In genomic region chr10:130741901-130742625, GRCh38 we compare ENCODE assay signal across 22 cellular contexts.
"Had no signal": no experiment of that assay in that cellular context is flagged by ENCODE, and none has a peak within 500 bp of the region (broad histone marks: within the 10 kb centered on the region; RNA-seq: fewer than 3 reads in every experiment).

No MANE protein-coding gene starts in this region.

- H3K27ac Mint-ChIP-seq: activated B cell treated with CpG ODN at 0.5 μM for 24 hours; activated CD4-positive, alpha-beta memory T cell treated with anti-CD3 and anti-CD28 coated beads for 36 hours; activated CD4-positive, alpha-beta T cell treated with anti-CD3 and anti-CD28 coated beads, Interleukin-2, amount 10 ng/mL, durations not matched to agents 7 days and 5 days; activated naive CD8-positive, alpha-beta T cell treated with anti-CD3 and anti-CD28 coated beads, Interleukin-2, amount 10 ng/mL, durations not matched to agents 7 days and 5 days; T-cell had no signal

- H3K36me3 Mint-ChIP-seq: activated CD4-positive, alpha-beta memory T cell treated with anti-CD3 and anti-CD28 coated beads for 36 hours; activated naive CD8-positive, alpha-beta T cell treated with anti-CD3 and anti-CD28 coated beads, Interleukin-2, amount 10 ng/mL, durations not matched to agents 7 days and 5 days; IgD-negative memory B cell; T-cell had no signal

- H3K36me3 ChIP-seq: adrenal gland had no signal

- H3K27ac ChIP-seq: adrenal gland, SK-N-MC had no signal

- H3K27me3 ChIP-seq: adrenal gland had no signal

- DNase-seq: activated B cell treated with CpG ODN at 0.5 μM for 24 hours; activated CD4-positive, alpha-beta memory T cell treated with anti-CD3 and anti-CD28 coated beads for 36 hours; activated CD4-positive, alpha-beta T cell treated with anti-CD3 and anti-CD28 coated beads, Interleukin-2, amount 10 ng/mL, durations not matched to agents 7 days and 5 days; activated CD8-positive, alpha-beta memory T cell treated with anti-CD3 and anti-CD28 coated beads for 24 hours; activated naive CD4-positive, alpha-beta T cell treated with anti-CD3 and anti-CD28 coated beads, Interleukin-2, amount 50 U/mL, for 16 hours; activated naive CD8-positive, alpha-beta T cell treated with anti-CD3 and anti-CD28 coated beads, Interleukin-2, amount 10 ng/mL, durations not matched to agents 7 days and 5 days; activated T-cell treated with anti-CD3 and anti-CD28 coated beads, Interleukin-2, amount 50 U/mL, for 4 hours; KG1; NCI-H1048; NCI-H1417; NCI-H1930; NCI-H345; NCI-H510A; NCI-H526 treated with DMSO at 0.1 percent for 48 hours; NCI-H82; RPMI8226; T-cell; T-helper 2 cell; T1000 had no signal

- H3K4me1 ChIP-seq: adrenal gland had no signal

- H3K27me3 Mint-ChIP-seq: activated B cell treated with CpG ODN at 0.5 μM for 24 hours; activated CD4-positive, alpha-beta T cell treated with anti-CD3 and anti-CD28 coated beads, Interleukin-2, amount 10 ng/mL, durations not matched to agents 7 days and 5 days; activated naive CD8-positive, alpha-beta T cell treated with anti-CD3 and anti-CD28 coated beads, Interleukin-2, amount 10 ng/mL, durations not matched to agents 7 days and 5 days; IgD-negative memory B cell had no signal

- ATAC-seq: activated T-cell treated with anti-CD3 and anti-CD28 coated beads, Interleukin-2, amount 50 U/mL, for 4 hours; T-cell had no signal

- H3K9me3 ChIP-seq: adrenal gland had no signal

- H3K4me3 ChIP-seq: adrenal gland, SK-N-MC had no signal

- H3K9me3 Mint-ChIP-seq: activated B cell treated with CpG ODN at 0.5 μM for 24 hours; activated CD4-positive, alpha-beta memory T cell treated with anti-CD3 and anti-CD28 coated beads for 36 hours; activated naive CD8-positive, alpha-beta T cell treated with anti-CD3 and anti-CD28 coated beads, Interleukin-2, amount 10 ng/mL, durations not matched to agents 7 days and 5 days; activated T-cell treated with anti-CD3 and anti-CD28 coated beads, Interleukin-2, amount 50 U/mL, for 4 hours had no signal

- H3K4me3 Mint-ChIP-seq: activated B cell treated with CpG ODN at 0.5 μM for 24 hours; activated CD4-positive, alpha-beta memory T cell treated with anti-CD3 and anti-CD28 coated beads for 36 hours; activated CD4-positive, alpha-beta T cell treated with anti-CD3 and anti-CD28 coated beads, Interleukin-2, amount 10 ng/mL, durations not matched to agents 7 days and 5 days; activated naive CD8-positive, alpha-beta T cell treated with anti-CD3 and anti-CD28 coated beads, Interleukin-2, amount 10 ng/mL, durations not matched to agents 7 days and 5 days; activated T-cell treated with anti-CD3 and anti-CD28 coated beads, Interleukin-2, amount 50 U/mL, for 4 hours; IgD-negative memory B cell; T-cell had no signal

- H3K4me1 Mint-ChIP-seq: activated B cell treated with CpG ODN at 0.5 μM for 24 hours; activated CD4-positive, alpha-beta T cell treated with anti-CD3 and anti-CD28 coated beads, Interleukin-2, amount 10 ng/mL, durations not matched to agents 7 days and 5 days; activated naive CD8-positive, alpha-beta T cell treated with anti-CD3 and anti-CD28 coated beads, Interleukin-2, amount 10 ng/mL, durations not matched to agents 7 days and 5 days; T-cell had no signal
